Comparison of ENCODE assay signal across 8 cellular contexts in the genomic region with DNA sequence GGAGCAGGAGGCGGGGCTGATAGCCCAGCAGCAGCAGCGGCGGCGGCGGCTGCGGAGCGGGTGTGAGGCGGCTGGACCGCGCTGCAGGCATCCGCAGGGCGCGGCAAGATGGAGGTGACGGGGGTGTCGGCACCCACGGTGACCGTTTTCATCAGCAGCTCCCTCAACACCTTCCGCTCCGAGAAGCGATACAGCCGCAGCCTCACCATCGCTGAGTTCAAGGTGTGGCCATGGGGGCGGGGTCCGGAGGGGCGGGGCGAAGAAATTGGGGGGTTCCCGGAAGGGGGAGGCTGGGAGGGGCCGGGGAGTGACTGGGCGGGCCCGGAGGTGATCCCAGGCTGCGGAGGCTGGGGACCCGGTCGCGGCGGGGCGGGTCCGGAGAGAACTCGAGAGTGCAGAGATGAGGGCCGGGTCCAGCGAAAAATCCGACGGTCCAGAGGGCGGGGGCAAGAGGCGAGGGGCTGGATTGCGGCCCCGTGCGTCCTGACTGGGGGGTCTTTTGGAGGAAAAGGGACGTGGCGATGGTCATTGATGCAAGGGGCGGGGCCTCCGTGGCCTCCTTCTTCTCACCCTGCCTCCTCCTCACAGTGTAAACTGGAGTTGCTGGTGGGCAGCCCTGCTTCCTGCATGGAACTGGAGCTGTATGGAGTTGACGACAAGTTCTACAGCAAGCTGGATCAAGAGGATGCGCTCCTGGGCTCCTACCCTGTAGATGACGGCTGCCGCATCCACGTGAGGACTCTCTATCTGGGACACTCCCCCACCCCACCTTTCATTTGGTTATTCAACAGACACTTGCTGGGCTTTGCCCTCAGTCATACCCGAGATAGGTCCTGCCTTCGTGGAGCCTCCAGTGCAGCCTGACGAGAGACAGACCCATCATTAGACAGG. TPM values are rescaled to one million over a fixed set of nuclear protein-coding genes. Genes with fewer than 3 reads are reported as not detected.
DNase-seq lines count a peak whose midpoint lies in the region; ATAC-seq, FAIRE-seq and TF ChIP-seq lines count a peak whose summit lies in the region.

A gene with protein sequence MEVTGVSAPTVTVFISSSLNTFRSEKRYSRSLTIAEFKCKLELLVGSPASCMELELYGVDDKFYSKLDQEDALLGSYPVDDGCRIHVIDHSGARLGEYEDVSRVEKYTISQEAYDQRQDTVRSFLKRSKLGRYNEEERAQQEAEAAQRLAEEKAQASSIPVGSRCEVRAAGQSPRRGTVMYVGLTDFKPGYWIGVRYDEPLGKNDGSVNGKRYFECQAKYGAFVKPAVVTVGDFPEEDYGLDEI (plus strand): TSS at position 16 of the 891 bp plus-strand sequence. CDS start 93 bp downstream, at position 109.

- FAIRE-seq in GM19239 (lab: Jason Lieb, UNC) (no peak), bronchial epithelial cell (lab: Jason Lieb, UNC) (no peak)

- TF ChIP-seq CTCF in WERI-Rb-1 (IDR thresholded peaks at IDR 0.05; ENCODE audit: low read depth, low read length) (no peak), bronchial epithelial cell (IDR thresholded peaks at IDR 0.05; ENCODE audit: insufficient read depth, low read length, severe bottlenecking) (no peak), left lung (IDR thresholded peaks at IDR 0.05) (no peak)

- peaks cover 12 to 35% of the 10 kb centered on the region in 2 donors for H3K4me1 ChIP-seq in left lung

- no peaks in the 10 kb centered on the region for H3K27me3 ChIP-seq in WERI-Rb-1 (ENCODE audit: insufficient read depth, low read depth, severe bottlenecking)
- H3K27me3 ChIP-seq in bronchial epithelial cell (ENCODE audit: control insufficient read depth, insufficient read depth, low read length) = no peaks in the 10 kb centered on the region
- H3K27me3 ChIP-seq in left lung = no peaks in the 10 kb centered on the region

- ATAC-seq in left lung = peak; percentile 78

- DNase-seq in AG08395 (ENCODE audit: low spot score) (peak; percentile 73), GM19239 (ENCODE audit: insufficient read length, low spot score) (peak; percentile 72), WERI-Rb-1 (no peak), bronchial epithelial cell (ENCODE audit: low read depth) (no peak), left lung (peak; percentile 88 to 96), CD1c-positive myeloid dendritic cell (ENCODE audit: extremely low spot score) (no peak)
- DNase-seq in stimulated activated CD4-positive, alpha-beta T cell treated with anti-CD3 and anti-CD28 coated beads, TNF-alpha, amount 100 ng/mL, for 24 hours (ENCODE audit: low read depth in 3 of 3) = peak; percentile 83 to 92 (median 85)

- intact Hi-C loops in left lung (cut with DNase I) = no loop called here

- H3K36me3 ChIP-seq in WERI-Rb-1 = peaks cover 62% of the 10 kb centered on the region
- peaks cover 20% of the 10 kb centered on the region for H3K36me3 ChIP-seq in bronchial epithelial cell (ENCODE audit: control insufficient read depth, insufficient read depth, low read length)
- H3K36me3 ChIP-seq in left lung = peaks cover 0 to 60% of the 10 kb centered on the region in 2 donors

- H3K27ac ChIP-seq in WERI-Rb-1 (peak within 1 kb of the TSS; percentile 84), left lung (peak within 1 kb of the TSS; percentile 76 to 94)

- no peak for TF ChIP-seq RAD21 in Ishikawa (IDR thresholded peaks at IDR 0.05; ENCODE audit: low read depth)

- H3K9me3 ChIP-seq in WERI-Rb-1 (ENCODE audit: severe bottlenecking) (no peaks in the 10 kb centered on the region), left lung (no peaks in the 10 kb centered on the region)

- H3K4me3 ChIP-seq in WERI-Rb-1 (ENCODE audit: low read depth, low read length) = peak within 1 kb of the TSS; percentile 91
- peak within 1 kb of the TSS; percentile 98 for H3K4me3 ChIP-seq in bronchial epithelial cell (ENCODE audit: low read depth, low read length)
- H3K4me3 ChIP-seq in left lung = peak within 1 kb of the TSS; percentile 77 to 78

- TF ChIP-seq EP300 in Ishikawa (IDR thresholded peaks at IDR 0.05; ENCODE audit: borderline replicate concordance) = no peak

TF ChIP-seq in Ishikawa, 13 proteins besides CTCF, POLR2A, EP300 and RAD21:
- TF ChIP-seq TAF1 (IDR thresholded peaks at IDR 0.05; ENCODE audit: low read depth) = peak; percentile 48; the same call in 1 of the 2 replicates
- TF ChIP-seq TCF12 (IDR thresholded peaks at IDR 0.05; ENCODE audit: low read depth) = no peak
- TF ChIP-seq YY1 (IDR thresholded peaks at IDR 0.05; ENCODE audit: low read depth) = peak; percentile 81; the same call in 1 of the 2 replicates

RNA-seq across cellular contexts. Expression of the gene that starts here (rescaled TPM):
- total RNA-seq in bronchial epithelial cell (132 and 152 TPM in 2 replicates), left lung (100 to 1,000 TPM; 116 to 130 TPM)

Comparison
In these comparisons a context has a peak if more than half of its experiments do, and no peak if none do; other contexts are left out.
1. DNase-seq: peak in AG08395 (single experiment), GM19239 (single experiment), left lung (2 of 2) and stimulated activated CD4-positive, alpha-beta T cell treated with anti-CD3 and anti-CD28 coated beads, TNF-alpha, amount 100 ng/mL, for 24 hours (3 of 3); none in WERI-Rb-1 (single experiment), bronchial epithelial cell (single experiment) and CD1c-positive myeloid dendritic cell (single experiment).
2. Peak in every context shown above with its lines, with median percentiles within 50 percentile points of each other: H3K4me3 ChIP-seq.